Comparison of ENCODE assay signal across 1 cellular context in genomic region chr12:20865873-20866272, GRCh38.
TF ChIP-seq lines count a peak whose summit lies in the region.

No MANE protein-coding gene starts in this region.

TF ChIP-seq in A549, 52 proteins besides CTCF, POLR2A, EP300 and RAD21 (continued from another document):
- TF ChIP-seq BCL3 (IDR thresholded peaks at IDR 0.05): no peak
- TF ChIP-seq JUNB (IDR thresholded peaks at IDR 0.05): peak; percentile 46; the same call in 1 of the 2 replicates
- no peak for TF ChIP-seq TP53 (CRISPR knock-in tag; IDR thresholded peaks at IDR 0.05)
TF ChIP-seq in A549: peak in this region for 1.
